In genomic region chr2:237955640-237956401, GRCh38 we compare ENCODE assay signal across 11 cellular contexts. TPM values are rescaled to one million over a fixed set of nuclear protein-coding genes. Genes with fewer than 3 reads are reported as not detected.
DNase-seq lines count a peak whose midpoint lies in the region; ATAC-seq, FAIRE-seq and TF ChIP-seq lines count a peak whose summit lies in the region.
"Had no signal": no experiment of that assay in that cellular context is flagged by ENCODE, and none has a peak within 500 bp of the region (broad histone marks: within the 10 kb centered on the region; RNA-seq: fewer than 3 reads in every experiment).

No MANE protein-coding gene starts in this region.

- H3K27ac ChIP-seq in keratinocyte (ENCODE audit: control insufficient read depth, insufficient read depth, low read length) (no peak overlapping the region), testis (no peak overlapping the region)
- H3K27ac ChIP-seq: HL-60, skin epidermis had no signal

- FAIRE-seq in keratinocyte (lab: Jason Lieb, UNC), result no peak

- no peak overlapping the region for H2AFZ ChIP-seq in keratinocyte (ENCODE audit: control insufficient read depth, low read length)

- DNase-seq in activated T-cell treated with anti-CD3 and anti-CD28 coated beads, Interleukin-2, amount 50 U/mL, for 4 hours, result no peak
- DNase-seq in activated T-cell treated with anti-CD3 and anti-CD28 coated beads for 4 hours (no peak), choroid plexus epithelial cell (ENCODE audit: low read depth) (no peak), keratinocyte (ENCODE audit: low read depth, low spot score) (no peak), testis (no peak), mesenteric fat pad (ENCODE audit: low spot score) (no peak), occipital lobe (lab: John Stamatoyannopoulos, UW) (no peak)
- DNase-seq: anterior cingulate cortex had no signal

- H3K4me2 ChIP-seq in keratinocyte (ENCODE audit: control insufficient read depth, extremely low read depth, insufficient read depth, low read depth, low read length), result peak overlapping the region; percentile 39

- H3K9me3 ChIP-seq in keratinocyte (ENCODE audit: control insufficient read depth, low read depth, low read length), result no peaks in the 10 kb centered on the region
- no peaks in the 10 kb centered on the region for H3K9me3 ChIP-seq in testis

- H3K4me1 ChIP-seq in keratinocyte (ENCODE audit: control insufficient read depth, extremely low read depth, insufficient read depth, low read length) (no peaks in the 10 kb centered on the region), testis (peaks cover 7% of the 10 kb centered on the region)

- intact Hi-C loops in testis (cut with DNase I; ENCODE audit: low total_unique reads), result no loop called here

- H3K4me3 ChIP-seq in choroid plexus epithelial cell (ENCODE audit: low read depth, low read length) (peak overlapping the region; percentile 32), keratinocyte (ENCODE audit: control insufficient read depth in 2 of 3, extremely low read depth in 1 of 3, insufficient read depth in 2 of 3, low read depth in 1 of 3, low read length in 3 of 3) (no peak overlapping the region), testis (peak overlapping the region; percentile 24 to 37)

- no peaks in the 10 kb centered on the region for H3K79me2 ChIP-seq in keratinocyte (ENCODE audit: control insufficient read depth, insufficient read depth, low read length)

- no peaks in the 10 kb centered on the region for H3K9me3 Mint-ChIP-seq in activated T-cell treated with anti-CD3 and anti-CD28 coated beads, Interleukin-2, amount 50 U/mL, for 4 hours

- peaks cover 17% of the 10 kb centered on the region for H3K27me3 Mint-ChIP-seq in activated T-cell treated with anti-CD3 and anti-CD28 coated beads, Interleukin-2, amount 50 U/mL, for 4 hours (ENCODE audit: low read depth)

- dilution Hi-C loops in keratinocyte (cut with MboI; ENCODE audit: extremely low pct_ligation_motif_present, low sequenced_read_pairs), result no loop called here

- no peaks in the 10 kb centered on the region for H3K36me3 Mint-ChIP-seq in activated T-cell treated with anti-CD3 and anti-CD28 coated beads, Interleukin-2, amount 50 U/mL, for 4 hours (ENCODE audit: insufficient read depth)

- H3K27me3 ChIP-seq in keratinocyte (ENCODE audit: control insufficient read depth, extremely low read depth, insufficient read depth, low read length), result peaks cover 16% of the 10 kb centered on the region
- no peaks in the 10 kb centered on the region for H3K27me3 ChIP-seq in testis

- H3K36me3 ChIP-seq in keratinocyte (ENCODE audit: control insufficient read depth in 2 of 2, extremely low read depth in 1 of 2, insufficient read depth in 2 of 2, low read length in 2 of 2) (no peaks in the 10 kb centered on the region), testis (ENCODE audit: low read depth, missing control alignments) (no peaks in the 10 kb centered on the region)

- WGBS in testis, 2 donors, result 5 to 6% methylated on average over 12 to 38 of the region's 64 CpGs

- H3K9me1 ChIP-seq in keratinocyte (ENCODE audit: control insufficient read depth, extremely low read depth, insufficient read depth, low read length), result no peaks in the 10 kb centered on the region

- H3K9ac ChIP-seq in keratinocyte (ENCODE audit: control insufficient read depth, extremely low read depth, insufficient read depth, low read length), result no peak overlapping the region

- TF ChIP-seq CTCF in choroid plexus epithelial cell (conservative IDR thresholded peaks at IDR 0.05; ENCODE audit: low read depth, low read length) (no peak), keratinocyte (optimal IDR thresholded peaks at IDR 0.05 in 1 of 3, IDR thresholded peaks at IDR 0.05 in 1 of 3, conservative IDR thresholded peaks at IDR 0.05 in 1 of 3; ENCODE audit: extremely low read depth in 1 of 3, insufficient read depth in 2 of 3, low read length in 3 of 3) (no peak), testis (IDR thresholded peaks at IDR 0.05) (no peak)

- no peak overlapping the region for H3K4me3 Mint-ChIP-seq in activated T-cell treated with anti-CD3 and anti-CD28 coated beads, Interleukin-2, amount 50 U/mL, for 4 hours

- H3K4me1 Mint-ChIP-seq in activated T-cell treated with anti-CD3 and anti-CD28 coated beads, Interleukin-2, amount 50 U/mL, for 4 hours (ENCODE audit: low read depth), result peaks cover 11% of the 10 kb centered on the region

- ATAC-seq in activated T-cell treated with anti-CD3 and anti-CD28 coated beads, Interleukin-2, amount 50 U/mL, for 4 hours, result peak; percentile 65 to 80
- no peak for ATAC-seq in HG03342 (IDR thresholded peaks at IDR 0.05; ENCODE audit: unreplicated experiment)

- no peak for TF ChIP-seq POLR2A in testis (IDR thresholded peaks at IDR 0.05)

- no peaks in the 10 kb centered on the region for H4K20me1 ChIP-seq in keratinocyte (ENCODE audit: control insufficient read depth, extremely low read depth, insufficient read depth, low read length)

RNA-seq across cellular contexts. Expression of gene UBE2F, which starts 11.0 kb away (rescaled TPM):
- total RNA-seq in activated T-cell treated with anti-CD3 and anti-CD28 coated beads, Interleukin-2, amount 50 U/mL, for 4 hours, result 10 to 100 TPM; 64.2 to 66.2 (median 66.1) TPM
- 63.6 to 98.6 TPM (median 95.6 TPM) in 3 replicates for polyA plus RNA-seq in keratinocyte
- polyA plus RNA-seq in keratinocyte (2011; ENCODE audit: low read depth), result 18.8 TPM
- 94.7 and 142 TPM in 2 replicates for polyA plus RNA-seq in keratinocyte (2011; cell fraction: cytosol; rRNA removed)
- polyA plus RNA-seq in keratinocyte (2011; cell fraction: nucleus; rRNA removed), result 35.2 and 44.2 TPM in 2 replicates
- polyA plus RNA-seq in keratinocyte (2012; ENCODE audit: low replicate concordance), result 62.5 and 68.7 TPM in 2 replicates
- polyA minus RNA-seq in keratinocyte, result 26.1 to 39.6 TPM (median 34.8 TPM) in 3 replicates
- polyA minus RNA-seq in keratinocyte (2011; cell fraction: cytosol; rRNA and poly(A)+ RNA removed), result 48.3 TPM
- 20.0 and 28.0 TPM in 2 replicates for polyA minus RNA-seq in keratinocyte (2011; cell fraction: nucleus; rRNA and poly(A)+ RNA removed)
- total RNA-seq in testis, result 10 to 100 TPM; 72.8 to 77.8 TPM
- polyA plus RNA-seq in testis (ENCODE audit: insufficient read depth, low read depth, low replicate concordance), result 68.3 TPM
- total RNA-seq in mesenteric fat pad, result 58.8 TPM
- 30.9 TPM for total RNA-seq in occipital lobe

Comparison
In these comparisons a context has a peak if more than half of its experiments do, and no peak if none do; other contexts are left out.
1. H3K4me3 ChIP-seq: peak in choroid plexus epithelial cell (single experiment) and testis (2 of 2); none in keratinocyte (0 of 3).